ENCODE assay signal across 8 cellular contexts in genomic region chr4:109748114-109748513, GRCh38. TPM values are rescaled to one million over a fixed set of nuclear protein-coding genes. Genes with fewer than 3 reads are reported as not detected.
"Had no signal": no experiment of that assay in that cellular context is flagged by ENCODE, and none has a peak within 500 bp of the region (broad histone marks: within the 10 kb centered on the region; RNA-seq: fewer than 3 reads in every experiment).

No MANE protein-coding gene starts in this region.

- H3K4me3 Mint-ChIP-seq: IgD-negative memory B cell had no signal

- H3K36me3 Mint-ChIP-seq: IgD-negative memory B cell had no signal

- DNase-seq: IMR-90, KBM-7, KG1 had no signal

- H3K9me3 Mint-ChIP-seq: IgD-negative memory B cell had no signal

- ATAC-seq: HepG2 had no signal

- H3K9ac ChIP-seq: KMS-11 had no signal

- H3K4me2 ChIP-seq: KMS-11 had no signal

- H3K27ac ChIP-seq: HL-60, KMS-11 had no signal

- H3K4me1 Mint-ChIP-seq: IgD-negative memory B cell had no signal

- FAIRE-seq: HepG2, HTR-8/SVneo had no signal

- H3K27ac Mint-ChIP-seq: IgD-negative memory B cell had no signal

RNA-seq across cellular contexts. Expression of gene CFI, which starts 53.7 kb away (rescaled TPM):
- polyA plus RNA-seq: IgD-negative memory B cell had no signal
